27 cellular contexts compared by ENCODE assay signal in genomic region chr3:38836561-38836960, GRCh38. TPM values are rescaled to one million over a fixed set of nuclear protein-coding genes. Genes with fewer than 3 reads are reported as not detected.
"Had no signal": no experiment of that assay in that cellular context is flagged by ENCODE, and none has a peak within 500 bp of the region (broad histone marks: within the 10 kb centered on the region; RNA-seq: fewer than 3 reads in every experiment).

No MANE protein-coding gene starts in this region.

- H3K36me3 ChIP-seq: left lung, tibial artery had no signal

- H3K4me3 Mint-ChIP-seq: activated naive CD8-positive, alpha-beta T cell; activated T-cell treated with anti-CD3 and anti-CD28 coated beads, Interleukin-2, amount 50 U/mL, for 24 hours; immature natural killer cell; natural killer cell; stimulated activated naive CD8-positive, alpha-beta T cell treated with anti-CD3 and anti-CD28 coated beads, Interleukin-15, amount 100 ng/mL, for 72 hours had no signal

- H3K4me3 ChIP-seq: left lung, lung, tibial artery had no signal

- H3K27ac ChIP-seq: foreskin keratinocyte, left lung, tibial artery had no signal

- H3K27me3 Mint-ChIP-seq: stimulated activated naive CD8-positive, alpha-beta T cell treated with anti-CD3 and anti-CD28 coated beads, Interleukin-15, amount 100 ng/mL, for 72 hours had no signal

- H3K9me3 Mint-ChIP-seq: activated T-cell treated with anti-CD3 and anti-CD28 coated beads, Interleukin-2, amount 50 U/mL, for 24 hours; activated T-helper 2 cell treated with anti-CD3 and anti-CD28 coated beads, Interferon-gamma antibody, Interleukin-2, Interleukin-4, amounts not matched to agents 10 μg/mL and 5 μg/mL and 100 μg/mL, durations not matched to agents 14 hours and 24 hours and 36 hours; natural killer cell; stimulated activated naive CD8-positive, alpha-beta T cell treated with anti-CD3 and anti-CD28 coated beads, Interleukin-15, amount 100 ng/mL, for 72 hours had no signal

- H3K4me1 ChIP-seq: foreskin keratinocyte, left lung had no signal

- H3K36me3 Mint-ChIP-seq: activated naive CD8-positive, alpha-beta T cell; immature natural killer cell; natural killer cell had no signal

- ATAC-seq: foreskin keratinocyte; left lung; natural killer cell; stimulated activated naive CD8-positive, alpha-beta T cell treated with anti-CD3 and anti-CD28 coated beads, Interleukin-15, amount 100 ng/mL, for 72 hours had no signal

- H3K27ac Mint-ChIP-seq: activated naive CD8-positive, alpha-beta T cell; activated T-cell treated with anti-CD3 and anti-CD28 coated beads, Interleukin-2, amount 50 U/mL, for 24 hours; activated T-helper 2 cell treated with anti-CD3 and anti-CD28 coated beads, Interferon-gamma antibody, Interleukin-2, Interleukin-4, amounts not matched to agents 10 μg/mL and 5 μg/mL and 100 μg/mL, durations not matched to agents 14 hours and 24 hours and 36 hours; immature natural killer cell; natural killer cell; progenitor cell of endocrine pancreas had no signal

- H3K9me3 ChIP-seq: left lung, tibial artery had no signal

- H3K27me3 ChIP-seq: foreskin keratinocyte, left lung, tibial artery had no signal

- DNase-seq: activated CD4-positive, alpha-beta T cell treated with anti-CD3 and anti-CD28 coated beads, Interleukin-2, amount 50 U/mL, for 4 hours; activated CD8-positive, alpha-beta memory T cell treated with anti-CD3 and anti-CD28 coated beads for 24 hours; activated CD8-positive, alpha-beta memory T cell treated with anti-CD3 and anti-CD28 coated beads, Interleukin-2, amount 50 U/mL, for 4 hours; activated naive CD4-positive, alpha-beta T cell; activated T-cell treated with anti-CD3 and anti-CD28 coated beads, Interleukin-2, amount 50 U/mL, for 24 hours; cortex of kidney; erythroblast; foreskin keratinocyte; immature natural killer cell; left lung; midbrain; natural killer cell; stimulated activated CD4-positive, alpha-beta T cell treated with anti-CD3 and anti-CD28 coated beads, Interleukin-12 subunit alpha, Interleukin-12 subunit beta, amount 100 ng/mL, for 4 hours; stimulated activated CD4-positive, alpha-beta T cell treated with anti-CD3 and anti-CD28 coated beads, Interleukin-4, amount 100 ng/mL, for 4 hours; stimulated activated naive CD8-positive, alpha-beta T cell treated with anti-CD3 and anti-CD28 coated beads, Interleukin-15, amount 100 ng/mL, for 72 hours; T-helper 9 cell; tibial artery had no signal

RNA-seq across cellular contexts. Expression of gene SCN10A, which starts 20.5 kb away (rescaled TPM):
- total RNA-seq: activated T-helper 2 cell treated with anti-CD3 and anti-CD28 coated beads, Interferon-gamma antibody, Interleukin-2, Interleukin-4, amounts not matched to agents 10 μg/mL and 5 μg/mL and 100 μg/mL, durations not matched to agents 14 hours and 24 hours and 36 hours; bronchial epithelial cell; cerebellum; foreskin keratinocyte; glomerular endothelial cell; kidney epithelial cell; left lung; lung; natural killer cell; osteocyte; progenitor cell of endocrine pancreas; T-helper 1 cell treated with Interleukin-12 subunit alpha and Interleukin-12 subunit beta and Interleukin-4 antibody, amounts not matched to agents 30 ng/mL and 1 ng/mL, for 36 hours had no signal
- polyA plus RNA-seq: foreskin keratinocyte, immature natural killer cell, lung had no signal
